In the genomic region with DNA sequence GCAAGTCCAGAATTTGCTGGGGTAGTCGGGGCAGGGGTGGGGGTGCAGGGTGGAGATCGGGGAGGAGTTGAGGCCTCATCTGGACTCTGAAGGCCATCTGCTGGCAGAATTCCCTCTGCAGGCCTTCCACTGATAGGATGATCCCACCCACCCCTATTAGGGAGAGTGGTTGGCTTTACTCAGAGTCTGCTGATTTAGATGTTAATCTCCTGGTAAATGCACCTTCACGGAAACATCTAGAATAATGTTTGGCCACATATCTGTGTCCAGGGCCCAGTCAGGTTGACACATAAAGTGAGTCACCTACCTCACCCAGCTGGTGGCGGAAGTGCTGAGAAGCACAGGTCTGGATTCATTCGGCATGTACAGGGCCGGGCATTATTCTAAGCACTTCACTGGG, we compare ENCODE assay signal across 15 cellular contexts. TPM values are rescaled to one million over a fixed set of nuclear protein-coding genes. Genes with fewer than 3 reads are reported as not detected.
DNase-seq lines count a peak whose midpoint lies in the region; ATAC-seq, FAIRE-seq and TF ChIP-seq lines count a peak whose summit lies in the region.
"Had no signal": no experiment of that assay in that cellular context is flagged by ENCODE, and none has a peak within 500 bp of the region (broad histone marks: within the 10 kb centered on the region; RNA-seq: fewer than 3 reads in every experiment).

No MANE protein-coding gene starts in this region.

- H3K9me2 ChIP-seq in PC-3 (replicated peaks; ENCODE audit: low read length) = no peaks in the 10 kb centered on the region

- DNase-seq in PC-3 (peak; percentile 30), brain microvascular endothelial cell (peak; percentile 22), left colon (no peak), small intestine (peak; percentile 90), HuH-7 (ENCODE audit: low spot score) (no peak), prostate gland (ENCODE audit: low spot score) (no peak), NCI-H1092 (lab: John Stamatoyannopoulos, UW) (no peak), COLO829 (ENCODE audit: low spot score) (no peak)
- DNase-seq: activated B cell treated with CpG ODN at 0.5 μM for 24 hours; activated naive CD8-positive, alpha-beta T cell treated with anti-CD3 and anti-CD28 coated beads, Interleukin-2, amount 10 ng/mL, durations not matched to agents 7 days and 5 days; dermis blood vessel endothelial cell; naive thymus-derived CD4-positive, alpha-beta T cell; NCI-H2029 treated with DMSO at 0.1 percent for 48 hours; SW 1271 had no signal

- no peaks in the 10 kb centered on the region for H3F3A ChIP-seq in PC-3 (ENCODE audit: low read length, unreplicated experiment)

- FAIRE-seq in small intestine (lab: Jason Lieb, UNC) = no peak

- TF ChIP-seq CTCF in PC-3 (conservative IDR thresholded peaks at IDR 0.05; ENCODE audit: low read depth, low read length) = no peak
- TF ChIP-seq CTCF in brain microvascular endothelial cell (IDR thresholded peaks at IDR 0.05; ENCODE audit: low read depth, low read length, missing control alignments) = no peak
- TF ChIP-seq CTCF in prostate gland (IDR thresholded peaks at IDR 0.05) = no peak

- TF ChIP-seq POLR2A in prostate gland (IDR thresholded peaks at IDR 0.05) = no peak

- CTCF ChIA-PET in PC-3 (lab: Charles Lee) = no interaction called here

- no peaks in the 10 kb centered on the region for H4K20me1 ChIP-seq in PC-3 (ENCODE audit: low read length)

- H3K36me3 ChIP-seq in PC-3 (ENCODE audit: low read depth, low read length) (no peaks in the 10 kb centered on the region), brain microvascular endothelial cell (replicated peaks) (no peaks in the 10 kb centered on the region), small intestine (ENCODE audit: control insufficient read depth in 2 of 2, insufficient read depth in 2 of 2, low read length in 2 of 2) (no peaks in the 10 kb centered on the region), prostate gland (no peaks in the 10 kb centered on the region)

- H3K9me3 ChIP-seq in PC-3 (ENCODE audit: low read length) = no peaks in the 10 kb centered on the region
- H3K9me3 ChIP-seq in small intestine (ENCODE audit: control insufficient read depth, low read depth) = no peaks in the 10 kb centered on the region
- H3K9me3 ChIP-seq in prostate gland = no peaks in the 10 kb centered on the region

- in situ Hi-C loops in brain microvascular endothelial cell (cut with HindIII; ENCODE audit: low pct_ligation_motif_present, low sequenced_read_pairs) = no loop called here

- no peaks in the 10 kb centered on the region for H3K79me2 ChIP-seq in PC-3 (ENCODE audit: low read length)

- POLR2A ChIA-PET in PC-3 (lab: Charles Lee; ENCODE audit: unreplicated experiment) = no interaction called here

- WGBS in small intestine, 3 donors = 42 to 70% (median 52%) methylated on average over 6 of the region's 6 CpGs
- WGBS in prostate gland = 92% methylated on average over 6 of the region's 6 CpGs

- H3K27ac ChIP-seq in PC-3 (ENCODE audit: low read length) (no peak overlapping the region), brain microvascular endothelial cell (no peak overlapping the region), small intestine (ENCODE audit: low read depth in 1 of 2, low read length in 1 of 2) (peak overlapping the region; percentile 40 to 62), prostate gland (no peak overlapping the region)
- H3K27ac ChIP-seq: C4-2B had no signal

- H3K27me3 ChIP-seq in PC-3 (ENCODE audit: low read length) (no peaks in the 10 kb centered on the region), brain microvascular endothelial cell (replicated peaks) (no peaks in the 10 kb centered on the region), small intestine (ENCODE audit: control insufficient read depth in 2 of 2, insufficient read depth in 2 of 2, low read length in 2 of 2) (no peaks in the 10 kb centered on the region), prostate gland (replicated peaks; ENCODE audit: insufficient read depth) (no peaks in the 10 kb centered on the region)

- H3K4me3 ChIP-seq in PC-3 (ENCODE audit: low read length) (no peak overlapping the region), brain microvascular endothelial cell (ENCODE audit: low read depth, low read length) (no peak overlapping the region), small intestine (ENCODE audit: low read depth in 1 of 2, low read length in 2 of 2) (no peak overlapping the region), prostate gland (no peak overlapping the region)

- H3K4me2 ChIP-seq in PC-3 (ENCODE audit: low read length) = no peak overlapping the region

- ATAC-seq in PC-3 (no peak), left colon (peak; percentile 52)
- ATAC-seq: naive thymus-derived CD4-positive, alpha-beta T cell had no signal

- BruUV-seq in PC-3 (replicated peaks; lab: Mats Ljungman, UMichigan) = no TSS peak

- no peaks in the 10 kb centered on the region for H3K4me1 ChIP-seq in PC-3 (ENCODE audit: insufficient read depth, low read length)
- no peaks in the 10 kb centered on the region for H3K4me1 ChIP-seq in small intestine (ENCODE audit: control insufficient read depth in 2 of 2, insufficient read depth in 1 of 2, low read depth in 1 of 2, low read length in 1 of 2)
- H3K4me1 ChIP-seq in prostate gland (replicated peaks) = no peaks in the 10 kb centered on the region

- intact Hi-C loops in PC-3 (cut with micrococcal nuclease) (no loop called here), left colon (cut with DNase I, micrococcal nuclease) (no loop called here), prostate gland (cut with DNase I) (no loop called here)

- H3K9ac ChIP-seq in PC-3 (ENCODE audit: low read length) = no peak overlapping the region

- no peak overlapping the region for H2AFZ ChIP-seq in PC-3 (ENCODE audit: low read length)

RNA-seq across cellular contexts. Expression of a gene that starts 50.0 kb away (rescaled TPM):
- total RNA-seq in PC-3 (2014; rRNA removed) (not detected in 2 replicates), left colon (10 to 100 TPM; 10.4 to 22.8 TPM), prostate gland (10 to 100 TPM; 13.9 to 39.1 TPM)
- 10 to 100 TPM in 1 of 3 donors, 1 to 10 TPM in 2; 6.8 to 10.3 (median 8.9) TPM for polyA plus RNA-seq in small intestine

Comparison
In these comparisons a context has a peak if more than half of its experiments do, and no peak if none do; other contexts are left out.
1. DNase-seq: peak in PC-3 (single experiment), brain microvascular endothelial cell (single experiment) and small intestine (single experiment); none in left colon (0 of 2), HuH-7 (single experiment), prostate gland (single experiment), NCI-H1092 (single experiment) and COLO829 (single experiment).
2. H3K27ac ChIP-seq: peak in small intestine (2 of 2); none in PC-3 (single experiment), brain microvascular endothelial cell (single experiment) and prostate gland (0 of 2).
3. RNA of a gene that starts 50.0 kb away (total RNA-seq): 13.9 to 39.1 TPM in prostate gland and 10.4 to 22.8 TPM in left colon; not detected in PC-3; every median in the first group is over 10 times any median in the second.